ENCODE assay signal across 24 cellular contexts in the genomic region with DNA sequence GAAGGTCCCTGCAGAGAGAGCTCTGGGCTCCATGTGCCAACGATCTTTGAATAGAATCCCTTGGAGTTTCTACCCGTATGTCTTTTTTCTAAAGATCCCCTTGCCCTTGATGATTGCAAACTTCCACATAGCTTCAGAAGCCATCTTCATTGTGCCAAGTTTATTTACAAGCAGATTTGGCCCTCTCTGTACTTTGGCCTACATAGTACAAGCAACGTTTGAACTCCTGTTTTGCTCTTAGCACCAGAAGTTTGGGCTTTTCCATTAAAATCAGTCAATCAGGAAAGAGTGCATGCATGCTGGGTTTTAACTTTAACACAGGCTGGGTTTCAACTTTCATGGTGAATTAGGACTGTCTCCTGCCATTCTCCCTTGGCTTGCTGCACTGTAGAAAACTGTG.
"Had no signal": no experiment of that assay in that cellular context is flagged by ENCODE, and none has a peak within 500 bp of the region (broad histone marks: within the 10 kb centered on the region; RNA-seq: fewer than 3 reads in every experiment).

No MANE protein-coding gene starts in this region.

- H3K4me1 Mint-ChIP-seq: activated CD4-positive, alpha-beta T cell treated with anti-CD3 and anti-CD28 coated beads, Interleukin-2, amount 10 ng/mL, durations not matched to agents 7 days and 5 days; activated CD8-positive, alpha-beta memory T cell treated with anti-CD3 and anti-CD28 coated beads, Interleukin-2, amount 10 ng/mL, durations not matched to agents 7 days and 5 days; activated naive CD8-positive, alpha-beta T cell treated with anti-CD3 and anti-CD28 coated beads, Interleukin-2, amount 50 U/mL, for 24 hours; immature natural killer cell had no signal

- H3K4me2 ChIP-seq: hepatocyte had no signal

- H2AFZ ChIP-seq: hepatocyte had no signal

- H3K79me2 ChIP-seq: hepatocyte had no signal

- H3K27me3 ChIP-seq: brain microvascular endothelial cell, foreskin keratinocyte, hepatocyte, sigmoid colon, vagina had no signal

- H3K36me3 ChIP-seq: brain microvascular endothelial cell, left ventricle myocardium inferior, sigmoid colon, vagina had no signal

- H3K27ac ChIP-seq: brain microvascular endothelial cell, foreskin keratinocyte, hepatocyte, left ventricle myocardium inferior, sigmoid colon, vagina had no signal

- H3K36me3 Mint-ChIP-seq: activated CD8-positive, alpha-beta memory T cell treated with anti-CD3 and anti-CD28 coated beads, Interleukin-2, amount 10 ng/mL, durations not matched to agents 7 days and 5 days; natural killer cell had no signal

- DNase-seq: activated CD4-positive, alpha-beta T cell treated with anti-CD3 and anti-CD28 coated beads, Interleukin-2, amount 10 ng/mL, durations not matched to agents 7 days and 5 days; activated CD8-positive, alpha-beta memory T cell treated with anti-CD3 and anti-CD28 coated beads, Interleukin-2, amount 10 ng/mL, durations not matched to agents 7 days and 5 days; activated CD8-positive, alpha-beta T cell treated with anti-CD3 and anti-CD28 coated beads for 36 hours; activated effector memory CD4-positive, alpha-beta T cell treated with anti-CD3 and anti-CD28 coated beads, Interleukin-2, amount 50 U/mL, for 16 hours; activated naive CD4-positive, alpha-beta T cell treated with anti-CD3 and anti-CD28 coated beads, Interleukin-2, amount 50 U/mL, for 16 hours; activated naive CD8-positive, alpha-beta T cell treated with anti-CD3 and anti-CD28 coated beads, Interleukin-2, amount 50 U/mL, for 24 hours; activated T-cell treated with anti-CD3 and anti-CD28 coated beads for 4 hours; brain microvascular endothelial cell; central memory CD4-positive, alpha-beta T cell; dermis blood vessel endothelial cell; effector CD8-positive, alpha-beta T cell; immature natural killer cell; left ventricle myocardium inferior; natural killer cell; sigmoid colon; stimulated activated CD4-positive, alpha-beta T cell treated with anti-CD3 and anti-CD28 coated beads, Interleukin-15, amount 100 ng/mL, for 24 hours; stimulated activated naive B cell treated with anti-CD40 and anti-IgM and Interleukin-4, amounts not matched to agents 10 μg/mL and 1 μg/mL and 100 μg/mL, for 72 hours; T-helper 2 cell had no signal

- H3K4me3 Mint-ChIP-seq: activated CD4-positive, alpha-beta T cell treated with anti-CD3 and anti-CD28 coated beads, Interleukin-2, amount 10 ng/mL, durations not matched to agents 7 days and 5 days; activated CD8-positive, alpha-beta memory T cell treated with anti-CD3 and anti-CD28 coated beads, Interleukin-2, amount 10 ng/mL, durations not matched to agents 7 days and 5 days; activated CD8-positive, alpha-beta T cell treated with anti-CD3 and anti-CD28 coated beads for 36 hours; activated naive CD8-positive, alpha-beta T cell treated with anti-CD3 and anti-CD28 coated beads, Interleukin-2, amount 50 U/mL, for 24 hours; immature natural killer cell; natural killer cell; stimulated activated naive B cell treated with anti-CD40 and anti-IgM and Interleukin-4, amounts not matched to agents 10 μg/mL and 1 μg/mL and 100 μg/mL, for 72 hours; type B pancreatic cell had no signal

- H3K9me3 Mint-ChIP-seq: activated CD4-positive, alpha-beta T cell treated with anti-CD3 and anti-CD28 coated beads, Interleukin-2, amount 10 ng/mL, durations not matched to agents 7 days and 5 days; activated CD8-positive, alpha-beta T cell treated with anti-CD3 and anti-CD28 coated beads for 36 hours; activated naive CD8-positive, alpha-beta T cell treated with anti-CD3 and anti-CD28 coated beads, Interleukin-2, amount 50 U/mL, for 24 hours; immature natural killer cell; natural killer cell; stimulated activated naive B cell treated with anti-CD40 and anti-IgM and Interleukin-4, amounts not matched to agents 10 μg/mL and 1 μg/mL and 100 μg/mL, for 72 hours; type B pancreatic cell had no signal

- H3K4me1 ChIP-seq: foreskin keratinocyte, sigmoid colon, vagina had no signal

- ATAC-seq: activated CD4-positive, CD25-positive, alpha-beta regulatory T cell treated with anti-CD3 and anti-CD28 coated beads, Interleukin-2, amount 50 U/mL, for 24 hours; activated CD8-positive, alpha-beta memory T cell treated with anti-CD3 and anti-CD28 coated beads, Interleukin-2, amount 10 ng/mL, durations not matched to agents 7 days and 5 days; activated CD8-positive, alpha-beta T cell treated with anti-CD3 and anti-CD28 coated beads for 36 hours; activated naive CD8-positive, alpha-beta T cell treated with anti-CD3 and anti-CD28 coated beads, Interleukin-2, amount 50 U/mL, for 24 hours; natural killer cell; stimulated activated naive B cell treated with anti-CD40 and anti-IgM and Interleukin-4, amounts not matched to agents 10 μg/mL and 1 μg/mL and 100 μg/mL, for 72 hours had no signal

- H3K27ac Mint-ChIP-seq: activated CD4-positive, alpha-beta T cell treated with anti-CD3 and anti-CD28 coated beads, Interleukin-2, amount 10 ng/mL, durations not matched to agents 7 days and 5 days; activated CD8-positive, alpha-beta memory T cell treated with anti-CD3 and anti-CD28 coated beads, Interleukin-2, amount 10 ng/mL, durations not matched to agents 7 days and 5 days; activated CD8-positive, alpha-beta T cell treated with anti-CD3 and anti-CD28 coated beads for 36 hours; activated naive CD8-positive, alpha-beta T cell treated with anti-CD3 and anti-CD28 coated beads, Interleukin-2, amount 50 U/mL, for 24 hours; immature natural killer cell; natural killer cell; stimulated activated naive B cell treated with anti-CD40 and anti-IgM and Interleukin-4, amounts not matched to agents 10 μg/mL and 1 μg/mL and 100 μg/mL, for 72 hours; type B pancreatic cell had no signal

- H3K27me3 Mint-ChIP-seq: activated CD4-positive, alpha-beta T cell treated with anti-CD3 and anti-CD28 coated beads, Interleukin-2, amount 10 ng/mL, durations not matched to agents 7 days and 5 days; activated CD8-positive, alpha-beta T cell treated with anti-CD3 and anti-CD28 coated beads for 36 hours; activated naive CD8-positive, alpha-beta T cell treated with anti-CD3 and anti-CD28 coated beads, Interleukin-2, amount 50 U/mL, for 24 hours; stimulated activated naive B cell treated with anti-CD40 and anti-IgM and Interleukin-4, amounts not matched to agents 10 μg/mL and 1 μg/mL and 100 μg/mL, for 72 hours had no signal

- H3K9me3 ChIP-seq: left ventricle myocardium inferior, sigmoid colon, vagina had no signal

- H3K4me3 ChIP-seq: hepatocyte, left ventricle myocardium inferior, sigmoid colon, smooth muscle cell, vagina had no signal
